8 cellular contexts compared by ENCODE assay signal in genomic region chr1:37474697-37475379, GRCh38. TPM values are rescaled to one million over a fixed set of nuclear protein-coding genes. Genes with fewer than 3 reads are reported as not detected.
DNase-seq lines count a peak whose midpoint lies in the region; ATAC-seq, FAIRE-seq and TF ChIP-seq lines count a peak whose summit lies in the region.

No MANE protein-coding gene starts in this region.

- peak overlapping the region; percentile 80 for H3K4me2 ChIP-seq in Karpas-422 (ENCODE audit: low read depth, low read length, poor library complexity, severe bottlenecking)

- no peak overlapping the region for H3K27ac ChIP-seq in Karpas-422 (ENCODE audit: low read length)
- H3K27ac ChIP-seq in kidney (ENCODE audit: low read depth in 2 of 2, low read length in 2 of 2), result peak overlapping the region; percentile 92 to 97

- no peaks in the 10 kb centered on the region for H3K27me3 ChIP-seq in Karpas-422 (ENCODE audit: low read length)

- no peak for FAIRE-seq in kidney (lab: Jason Lieb, UNC)

- peak overlapping the region; percentile 77 for H3K9ac ChIP-seq in Karpas-422 (ENCODE audit: low read length)
- peak overlapping the region; percentile 96 to 99 for H3K9ac ChIP-seq in kidney (ENCODE audit: low read length in 2 of 2)

- H3K27ac Mint-ChIP-seq in stimulated activated naive B cell treated with anti-CD40 and anti-IgM and Interleukin-4, amounts not matched to agents 10 μg/mL and 1 μg/mL and 100 μg/mL, for 72 hours, result peak overlapping the region; percentile 97

- no peaks in the 10 kb centered on the region for H3K9me3 Mint-ChIP-seq in stimulated activated naive B cell treated with anti-CD40 and anti-IgM and Interleukin-4, amounts not matched to agents 10 μg/mL and 1 μg/mL and 100 μg/mL, for 72 hours

- peak overlapping the region; percentile 90 to 96 for H3K4me3 Mint-ChIP-seq in stimulated activated naive B cell treated with anti-CD40 and anti-IgM and Interleukin-4, amounts not matched to agents 10 μg/mL and 1 μg/mL and 100 μg/mL, for 72 hours

- H4K20me1 ChIP-seq in Karpas-422 (ENCODE audit: insufficient read depth, low read depth, low read length), result peaks cover 10% of the 10 kb centered on the region; the same call in 1 of the 2 replicates

- H3K9me3 ChIP-seq in Karpas-422 (ENCODE audit: low read length), result no peaks in the 10 kb centered on the region
- H3K9me3 ChIP-seq in kidney (ENCODE audit: control insufficient read depth in 1 of 2, low read length in 2 of 2), result no peaks in the 10 kb centered on the region

- H3K9me2 ChIP-seq in Karpas-422 (replicated peaks; ENCODE audit: insufficient read depth, low read length), result no peaks in the 10 kb centered on the region

- H3K4me3 ChIP-seq in Karpas-422 (ENCODE audit: low read length), result peak overlapping the region; percentile 77
- peak overlapping the region; percentile 96 for H3K4me3 ChIP-seq in kidney (ENCODE audit: low read length in 2 of 2)

- TF ChIP-seq CTCF in kidney (IDR thresholded peaks at IDR 0.05; ENCODE audit: borderline replicate concordance, extremely low read depth, insufficient read depth), result no peak

- ATAC-seq in stimulated activated naive B cell treated with anti-CD40 and anti-IgM and Interleukin-4, amounts not matched to agents 10 μg/mL and 1 μg/mL and 100 μg/mL, for 72 hours (replicated peaks), result peak; percentile 0 to 5
- no peak for ATAC-seq in HG03135 (IDR thresholded peaks at IDR 0.05; ENCODE audit: unreplicated experiment)

- peaks cover 59% of the 10 kb centered on the region for H3K4me1 ChIP-seq in Karpas-422 (ENCODE audit: low read length)
- H3K4me1 ChIP-seq in kidney (ENCODE audit: control insufficient read depth in 1 of 2, insufficient read depth in 1 of 2, low read depth in 1 of 2, low read length in 2 of 2), result peaks cover 42 to 70% of the 10 kb centered on the region in 2 donors

- H3K36me3 Mint-ChIP-seq in stimulated activated naive B cell treated with anti-CD40 and anti-IgM and Interleukin-4, amounts not matched to agents 10 μg/mL and 1 μg/mL and 100 μg/mL, for 72 hours, result peaks cover 43 to 49% of the 10 kb centered on the region in 2 donors

- peaks cover 7 to 12% of the 10 kb centered on the region in 2 donors for H3K27me3 Mint-ChIP-seq in stimulated activated naive B cell treated with anti-CD40 and anti-IgM and Interleukin-4, amounts not matched to agents 10 μg/mL and 1 μg/mL and 100 μg/mL, for 72 hours

- H3K79me2 ChIP-seq in Karpas-422 (ENCODE audit: low read length), result peaks cover 22% of the 10 kb centered on the region; the same call in 1 of the 2 replicates

- H3K4me1 Mint-ChIP-seq in stimulated activated naive B cell treated with anti-CD40 and anti-IgM and Interleukin-4, amounts not matched to agents 10 μg/mL and 1 μg/mL and 100 μg/mL, for 72 hours, result peaks cover 45 to 72% of the 10 kb centered on the region in 2 donors

- H3K36me3 ChIP-seq in Karpas-422 (ENCODE audit: insufficient read depth, low read length), result peaks cover 2% of the 10 kb centered on the region; the same call in 1 of the 2 replicates
- H3K36me3 ChIP-seq in kidney (ENCODE audit: control insufficient read depth in 1 of 2, insufficient read depth in 2 of 2, low read length in 2 of 2), result peaks cover 8 to 16% of the 10 kb centered on the region in 2 donors

- intact Hi-C loops in kidney (cut with DNase I), result no loop called here

- DNase-seq in GM03348 (ENCODE audit: low spot score), result peak; percentile 64
- peak; percentile 55 for DNase-seq in Karpas-422
- peak; percentile 62 for DNase-seq in astrocyte of the hippocampus (ENCODE audit: low read depth, low spot score)
- DNase-seq in kidney, result peak; percentile 88
- DNase-seq in stimulated activated naive B cell treated with anti-CD40 and anti-IgM and Interleukin-4, amounts not matched to agents 10 μg/mL and 1 μg/mL and 100 μg/mL, for 72 hours, result no peak
- no peak for DNase-seq in NCI-H2171 (lab: John Stamatoyannopoulos, UW)
- no peak for DNase-seq in NCI-H345 (lab: John Stamatoyannopoulos, UW)

- no peak overlapping the region for H2AFZ ChIP-seq in Karpas-422 (ENCODE audit: low read length)

RNA-seq across cellular contexts. Expression of gene ZC3H12A, which starts 0.5 kb away (rescaled TPM):
- total RNA-seq in Karpas-422 (2014; rRNA removed; shearing (Covaris generic); ENCODE audit: low replicate concordance), result 3.8 and 17.7 TPM in 2 replicates
- total RNA-seq in kidney, result 21.1 TPM
- polyA plus RNA-seq in kidney (ENCODE audit: insufficient read depth, low read depth, low replicate concordance), result 3.8 TPM

RNA-seq across cellular contexts. Expression of gene MEAF6, which starts 39.7 kb away (rescaled TPM):
- 105 and 126 TPM in 2 replicates for total RNA-seq in Karpas-422 (2014; rRNA removed; shearing (Covaris generic); ENCODE audit: low replicate concordance)
- 65.8 TPM for total RNA-seq in kidney
- polyA plus RNA-seq in kidney (ENCODE audit: insufficient read depth, low read depth, low replicate concordance), result 45.7 TPM

Comparison
In these comparisons a context has a peak if more than half of its experiments do, and no peak if none do; other contexts are left out.
1. DNase-seq: peak in GM03348 (single experiment), Karpas-422 (single experiment), astrocyte of the hippocampus (single experiment) and kidney (single experiment); none in stimulated activated naive B cell treated with anti-CD40 and anti-IgM and Interleukin-4, amounts not matched to agents 10 μg/mL and 1 μg/mL and 100 μg/mL, for 72 hours (single experiment), NCI-H2171 (single experiment) and NCI-H345 (single experiment).